In genomic region chr12:1065629-1066028, GRCh38 we compare ENCODE assay signal across 20 cellular contexts.
"Had no signal": no experiment of that assay in that cellular context is flagged by ENCODE, and none has a peak within 500 bp of the region (broad histone marks: within the 10 kb centered on the region; RNA-seq: fewer than 3 reads in every experiment).

No MANE protein-coding gene starts in this region.

- H3K27ac ChIP-seq: colonic mucosa, epithelial cell of prostate, esophagus squamous epithelium, gastroesophageal sphincter, heart right ventricle, left lung, lower lobe of right lung had no signal

- DNase-seq: cortex of kidney; effector CD8-positive, alpha-beta T cell; effector memory CD8-positive, alpha-beta T cell; esophagus squamous epithelium; foreskin melanocyte; heart right ventricle; hippocampal formation; left cardiac atrium; left lung; left ventricle myocardium superior; lower lobe of right lung; mesenchymal stem cell; midbrain; naive thymus-derived CD4-positive, alpha-beta T cell had no signal

- H3K27me3 Mint-ChIP-seq: dendritic cell treated with granulocyte-macrophage colony-stimulating factor and Interleukin-4, amounts not matched to agents 40 ng/mL and 50 ng/mL, for 4 days; effector memory CD8-positive, alpha-beta T cell; naive thymus-derived CD4-positive, alpha-beta T cell had no signal

- H3K27me3 ChIP-seq: colonic mucosa, esophagus squamous epithelium, gastroesophageal sphincter, heart right ventricle, left lung had no signal

- H3K4me1 Mint-ChIP-seq: endodermal cell had no signal

- H3K4me3 ChIP-seq: colonic mucosa, esophagus squamous epithelium, gastroesophageal sphincter, heart right ventricle, left lung, lower lobe of right lung had no signal

- H3K27ac Mint-ChIP-seq: dendritic cell treated with granulocyte-macrophage colony-stimulating factor and Interleukin-4, amounts not matched to agents 40 ng/mL and 50 ng/mL, for 4 days; effector memory CD8-positive, alpha-beta T cell; endodermal cell had no signal

- H3K4me1 ChIP-seq: colonic mucosa, esophagus squamous epithelium, gastroesophageal sphincter, left lung had no signal

- H3K4me3 Mint-ChIP-seq: dendritic cell treated with granulocyte-macrophage colony-stimulating factor and Interleukin-4, amounts not matched to agents 40 ng/mL and 50 ng/mL, for 4 days; effector memory CD8-positive, alpha-beta T cell; endodermal cell; naive thymus-derived CD4-positive, alpha-beta T cell had no signal

- H3K9me3 ChIP-seq: colonic mucosa had no signal

- H3K36me3 ChIP-seq: colonic mucosa, gastroesophageal sphincter, lower lobe of right lung had no signal

- ATAC-seq: effector memory CD8-positive, alpha-beta T cell; esophagus mucosa; gastroesophageal sphincter; heart right ventricle; left cardiac atrium; left lung; left ventricle myocardium superior; lower lobe of right lung; naive thymus-derived CD4-positive, alpha-beta T cell had no signal
